14 cellular contexts compared by ENCODE assay signal in the genomic region with DNA sequence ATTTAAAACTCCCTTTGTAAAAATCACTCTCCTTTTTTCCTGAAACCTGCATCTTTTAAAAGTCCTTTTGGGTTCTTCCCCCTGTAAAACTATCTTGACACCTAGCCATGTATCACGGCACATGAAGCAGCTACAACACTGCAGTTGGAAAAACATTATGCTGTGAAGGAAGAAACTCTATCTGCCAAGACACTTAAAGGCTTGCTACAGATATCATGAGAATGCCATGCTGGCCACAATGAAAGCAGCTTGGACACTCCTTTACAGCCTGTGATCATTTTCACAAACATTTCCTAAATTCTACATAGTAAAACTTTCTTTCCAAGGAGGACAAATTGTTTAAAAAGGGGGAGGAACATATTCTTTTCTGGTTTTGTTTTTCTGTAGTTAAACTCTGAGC. TPM values are rescaled to one million over a fixed set of nuclear protein-coding genes. Genes with fewer than 3 reads are reported as not detected.
DNase-seq lines count a peak whose midpoint lies in the region; ATAC-seq and TF ChIP-seq lines count a peak whose summit lies in the region.
"Had no signal": no experiment of that assay in that cellular context is flagged by ENCODE, and none has a peak within 500 bp of the region (broad histone marks: within the 10 kb centered on the region; RNA-seq: fewer than 3 reads in every experiment).

No MANE protein-coding gene starts in this region.

- H3K9me3 Mint-ChIP-seq in nephron progenitor cell, result no peaks in the 10 kb centered on the region
- H3K9me3 Mint-ChIP-seq: CD4-positive, CD25-positive, alpha-beta regulatory T cell had no signal

- TF ChIP-seq POLR2A in uterus (IDR thresholded peaks at IDR 0.05), result no peak

- DNase-seq in SJSA1 (ENCODE audit: low read depth in 1 of 2, low spot score in 2 of 2) (peak in 1 of 2 experiments; percentile 53), epithelial cell of proximal tubule (ENCODE audit: low read depth) (no peak), nephron progenitor cell (no peak), uterus (no peak), NOMO-1 treated with DMSO at 0.1 percent for 48 hours (lab: John Stamatoyannopoulos, UW; ENCODE audit: unreplicated experiment) (no peak), activated gamma-delta T cell (lab: John Stamatoyannopoulos, UW) (no peak), T-helper 17 cell (no peak)
- DNase-seq: activated CD4-positive, CD25-positive, alpha-beta regulatory T cell; activated CD8-positive, alpha-beta memory T cell treated with anti-CD3 and anti-CD28 coated beads, Interleukin-2, amount 50 U/mL, for 4 hours; CD4-positive, CD25-positive, alpha-beta regulatory T cell; cortex of kidney; NCI-H1092 treated with DMSO at 0.1 percent for 48 hours had no signal

- intact Hi-C loops in uterus (cut with DNase I; ENCODE audit: low total_unique reads), result no loop called here

- H3K27ac ChIP-seq in SJSA1 (peak overlapping the region; percentile 88), uterus (peak overlapping the region; percentile 68 to 78)

- H3K27me3 Mint-ChIP-seq in nephron progenitor cell (ENCODE audit: low read depth, poor library complexity) (peaks cover under 1% of the 10 kb centered on the region), T-helper 17 cell (peaks cover 13% of the 10 kb centered on the region)
- H3K27me3 Mint-ChIP-seq: activated naive CD8-positive, alpha-beta T cell had no signal

- no peaks in the 10 kb centered on the region for H3K9me3 ChIP-seq in SJSA1 (replicated peaks)
- no peaks in the 10 kb centered on the region for H3K9me3 ChIP-seq in uterus
- H3K9me3 ChIP-seq in T-helper 17 cell (ENCODE audit: control insufficient read depth, low read length, poor library complexity, severe bottlenecking), result no peaks in the 10 kb centered on the region

- H3K4me1 Mint-ChIP-seq in nephron progenitor cell, result peaks cover 79% of the 10 kb centered on the region
- H3K4me1 Mint-ChIP-seq in T-helper 17 cell, result peaks cover 3% of the 10 kb centered on the region
- H3K4me1 Mint-ChIP-seq: CD4-positive, CD25-positive, alpha-beta regulatory T cell had no signal

- H3K4me3 ChIP-seq in SJSA1 (no peak overlapping the region), epithelial cell of proximal tubule (ENCODE audit: low read depth, low read length) (peak overlapping the region; percentile 57), uterus (peak overlapping the region in 1 of 2 donors; percentile 1)

- H3K36me3 ChIP-seq in SJSA1 (no peaks in the 10 kb centered on the region), uterus (no peaks in the 10 kb centered on the region)

- H3K4me3 Mint-ChIP-seq in nephron progenitor cell (peak overlapping the region; percentile 23), T-helper 17 cell (no peak overlapping the region)
- H3K4me3 Mint-ChIP-seq: activated naive CD8-positive, alpha-beta T cell; CD4-positive, CD25-positive, alpha-beta regulatory T cell had no signal

- ATAC-seq in T-helper 17 cell, result no peak

- H3K27me3 ChIP-seq in SJSA1 (replicated peaks) (no peaks in the 10 kb centered on the region), uterus (no peaks in the 10 kb centered on the region)

- TF ChIP-seq CTCF in epithelial cell of proximal tubule (conservative IDR thresholded peaks at IDR 0.05; ENCODE audit: low read depth, low read length) (no peak), nephron progenitor cell (IDR thresholded peaks at IDR 0.05) (no peak), uterus (IDR thresholded peaks at IDR 0.05) (no peak)

- H3K27ac Mint-ChIP-seq in nephron progenitor cell (peak overlapping the region; percentile 98), T-helper 17 cell (no peak overlapping the region)
- H3K27ac Mint-ChIP-seq: activated naive CD8-positive, alpha-beta T cell; CD4-positive, CD25-positive, alpha-beta regulatory T cell had no signal

- H3K36me3 Mint-ChIP-seq in nephron progenitor cell (ENCODE audit: low read depth), result peaks cover 12% of the 10 kb centered on the region
- peaks cover 4% of the 10 kb centered on the region for H3K36me3 Mint-ChIP-seq in T-helper 17 cell (ENCODE audit: low read depth)
- H3K36me3 Mint-ChIP-seq: activated naive CD8-positive, alpha-beta T cell; CD4-positive, CD25-positive, alpha-beta regulatory T cell had no signal

- H3K4me1 ChIP-seq in SJSA1 (replicated peaks) (peaks cover 56% of the 10 kb centered on the region), uterus (peaks cover 0 to 5% of the 10 kb centered on the region in 2 donors)

RNA-seq across cellular contexts. Expression of gene CNKSR3, which starts 31.8 kb away (rescaled TPM):
- total RNA-seq in SJSA1 (2014; rRNA removed; shearing (Covaris generic)), result 11.4 and 14.7 TPM in 2 replicates
- 10.3 and 12.4 TPM in 2 replicates for total RNA-seq in epithelial cell of proximal tubule
- 10 to 100 TPM in 2 of 4 donors, 1 to 10 TPM in 2; 7.6 to 29.6 (median 12.4) TPM for total RNA-seq in uterus
- not detected for total RNA-seq in T-helper 17 cell
- total RNA-seq: OCI-LY7 had no signal

Comparison
In these comparisons a context has a peak if more than half of its experiments do, and no peak if none do; other contexts are left out.
1. RNA of gene CNKSR3, which starts 31.8 kb away (total RNA-seq): 7.6 to 29.6 TPM in uterus, 11.4 to 14.7 TPM in SJSA1 and 10.3 to 12.4 TPM in epithelial cell of proximal tubule; not detected in T-helper 17 cell; every median in the first group is over 4 times any median in the second.